36 cellular contexts compared by ENCODE assay signal in genomic region chr3:126500016-126500415, GRCh38. TPM values are rescaled to one million over a fixed set of nuclear protein-coding genes. Genes with fewer than 3 reads are reported as not detected.
"Had no signal": no experiment of that assay in that cellular context is flagged by ENCODE, and none has a peak within 500 bp of the region (broad histone marks: within the 10 kb centered on the region; RNA-seq: fewer than 3 reads in every experiment).

No MANE protein-coding gene starts in this region.

- H3K36me3 Mint-ChIP-seq: naive thymus-derived CD4-positive, alpha-beta T cell; stimulated activated naive B cell treated with anti-CD40 and anti-IgM and Interleukin-4, amounts not matched to agents 10 μg/mL and 1 μg/mL and 100 μg/mL, for 72 hours had no signal

- H3K36me3 ChIP-seq: colonic mucosa, gastroesophageal sphincter, heart left ventricle, left lung, ovary, sigmoid colon, thoracic aorta, tibial nerve, upper lobe of left lung had no signal

- FAIRE-seq: urothelium cell line had no signal

- H3K4me1 ChIP-seq: colonic mucosa, foreskin keratinocyte, gastroesophageal sphincter, psoas muscle, sigmoid colon, tibial nerve, upper lobe of left lung had no signal

- H3K9me3 ChIP-seq: colonic mucosa, gastroesophageal sphincter, heart left ventricle, left lung, ovary, psoas muscle, sigmoid colon, thoracic aorta, tibial nerve, upper lobe of left lung had no signal

- ATAC-seq: esophagus mucosa; foreskin keratinocyte; gastroesophageal sphincter; heart left ventricle; left cardiac atrium; left lung; naive thymus-derived CD4-positive, alpha-beta T cell; psoas muscle; right cardiac atrium; stimulated activated naive B cell treated with anti-CD40 and anti-IgM and Interleukin-4, amounts not matched to agents 10 μg/mL and 1 μg/mL and 100 μg/mL, for 72 hours had no signal

- H3K27me3 ChIP-seq: colonic mucosa, hepatocyte, ovary, upper lobe of left lung had no signal

- H3K27ac Mint-ChIP-seq: dendritic cell treated with granulocyte-macrophage colony-stimulating factor and Interleukin-4, amounts not matched to agents 40 ng/mL and 50 ng/mL, for 4 days; endodermal cell; naive thymus-derived CD4-positive, alpha-beta T cell; nephron; stimulated activated naive B cell treated with anti-CD40 and anti-IgM and Interleukin-4, amounts not matched to agents 10 μg/mL and 1 μg/mL and 100 μg/mL, for 72 hours; stimulated activated naive CD8-positive, alpha-beta T cell treated with anti-CD3 and anti-CD28 coated beads, Interleukin-15, Interleukin-2, amounts not matched to agents 100 ng/mL and 50 ng/mL, for 24 hours had no signal

- H3K27ac ChIP-seq: colonic mucosa, epithelial cell of prostate, foreskin keratinocyte, gastroesophageal sphincter, heart left ventricle, hepatocyte, left lung, ovary, psoas muscle, sigmoid colon, thoracic aorta, tibial nerve, upper lobe of left lung had no signal

- H3K4me2 ChIP-seq: hepatocyte had no signal

- H3K9me3 Mint-ChIP-seq: dendritic cell treated with granulocyte-macrophage colony-stimulating factor and Interleukin-4, amounts not matched to agents 40 ng/mL and 50 ng/mL, for 4 days; endodermal cell; naive thymus-derived CD4-positive, alpha-beta T cell; nephron; stimulated activated naive B cell treated with anti-CD40 and anti-IgM and Interleukin-4, amounts not matched to agents 10 μg/mL and 1 μg/mL and 100 μg/mL, for 72 hours; stimulated activated naive CD8-positive, alpha-beta T cell treated with anti-CD3 and anti-CD28 coated beads, Interleukin-15, Interleukin-2, amounts not matched to agents 100 ng/mL and 50 ng/mL, for 24 hours had no signal

- H2AFZ ChIP-seq: hepatocyte had no signal

- H3K79me2 ChIP-seq: hepatocyte had no signal

- H3K4me3 Mint-ChIP-seq: dendritic cell treated with granulocyte-macrophage colony-stimulating factor and Interleukin-4, amounts not matched to agents 40 ng/mL and 50 ng/mL, for 4 days; endodermal cell; naive thymus-derived CD4-positive, alpha-beta T cell; nephron; stimulated activated naive B cell treated with anti-CD40 and anti-IgM and Interleukin-4, amounts not matched to agents 10 μg/mL and 1 μg/mL and 100 μg/mL, for 72 hours; stimulated activated naive CD8-positive, alpha-beta T cell treated with anti-CD3 and anti-CD28 coated beads, Interleukin-15, Interleukin-2, amounts not matched to agents 100 ng/mL and 50 ng/mL, for 24 hours had no signal

- H3K4me1 Mint-ChIP-seq: nephron had no signal

- DNase-seq: colonic mucosa; effector CD8-positive, alpha-beta T cell; endodermal cell; foreskin keratinocyte; left cardiac atrium; mesenchymal stem cell; midbrain; occipital lobe; ovary; psoas muscle; sigmoid colon; stimulated activated CD4-positive, alpha-beta T cell treated with anti-CD3 and anti-CD28 coated beads, Interleukin-2, amount 100 ng/mL, for 24 hours; stimulated activated CD4-positive, alpha-beta T cell treated with anti-CD3 and anti-CD28 coated beads, Interleukin-4, amount 100 ng/mL, for 4 hours; stimulated activated naive B cell treated with anti-CD40 and anti-IgM and Interleukin-4, amounts not matched to agents 10 μg/mL and 1 μg/mL and 100 μg/mL, for 72 hours; upper lobe of left lung had no signal

- H3K4me3 ChIP-seq: colonic mucosa, gastroesophageal sphincter, heart left ventricle, hepatocyte, left lung, ovary, psoas muscle, sigmoid colon, thoracic aorta, tibial nerve, upper lobe of left lung had no signal

- H3K27me3 Mint-ChIP-seq: stimulated activated naive CD8-positive, alpha-beta T cell treated with anti-CD3 and anti-CD28 coated beads, Interleukin-15, Interleukin-2, amounts not matched to agents 100 ng/mL and 50 ng/mL, for 24 hours had no signal

RNA-seq across cellular contexts. Expression of gene UROC1, which starts 17.6 kb away (rescaled TPM):
- total RNA-seq: colonic mucosa; endodermal cell; esophagus mucosa; fibroblast of lung; foreskin keratinocyte; gastroesophageal sphincter; heart left ventricle; kidney epithelial cell; left cardiac atrium; left lung; lower leg skin; lung microvascular endothelial cell; naive thymus-derived CD4-positive, alpha-beta T cell; occipital lobe; renal cortical epithelial cell; right cardiac atrium; sigmoid colon; skeletal muscle tissue; thoracic aorta; tibial nerve; upper lobe of left lung had no signal
- polyA plus RNA-seq: fibroblast of lung; foreskin keratinocyte; heart left ventricle; naive thymus-derived CD4-positive, alpha-beta T cell; right cardiac atrium had no signal

RNA-seq across cellular contexts. Expression of gene CHST13, which starts 23.9 kb away (rescaled TPM):
- total RNA-seq: esophagus mucosa, kidney epithelial cell, lung microvascular endothelial cell, occipital lobe, skeletal muscle tissue, thoracic aorta had no signal
- polyA plus RNA-seq: fibroblast of lung; naive thymus-derived CD4-positive, alpha-beta T cell had no signal

RNA-seq across cellular contexts. Expression of gene C3orf22, which starts 58.7 kb away (rescaled TPM):
- total RNA-seq: colonic mucosa; endodermal cell; esophagus mucosa; fibroblast of lung; foreskin keratinocyte; gastroesophageal sphincter; heart left ventricle; hepatocyte; kidney epithelial cell; left cardiac atrium; left lung; lower leg skin; lung microvascular endothelial cell; mucosa of gallbladder; naive thymus-derived CD4-positive, alpha-beta T cell; occipital lobe; renal cortical epithelial cell; right cardiac atrium; thoracic aorta; tibial nerve; upper lobe of left lung had no signal
- polyA plus RNA-seq: fibroblast of lung; foreskin keratinocyte; heart left ventricle; hepatocyte; naive thymus-derived CD4-positive, alpha-beta T cell; psoas muscle; right cardiac atrium; sigmoid colon had no signal
